ENCODE assay signal across 18 cellular contexts in the genomic region with DNA sequence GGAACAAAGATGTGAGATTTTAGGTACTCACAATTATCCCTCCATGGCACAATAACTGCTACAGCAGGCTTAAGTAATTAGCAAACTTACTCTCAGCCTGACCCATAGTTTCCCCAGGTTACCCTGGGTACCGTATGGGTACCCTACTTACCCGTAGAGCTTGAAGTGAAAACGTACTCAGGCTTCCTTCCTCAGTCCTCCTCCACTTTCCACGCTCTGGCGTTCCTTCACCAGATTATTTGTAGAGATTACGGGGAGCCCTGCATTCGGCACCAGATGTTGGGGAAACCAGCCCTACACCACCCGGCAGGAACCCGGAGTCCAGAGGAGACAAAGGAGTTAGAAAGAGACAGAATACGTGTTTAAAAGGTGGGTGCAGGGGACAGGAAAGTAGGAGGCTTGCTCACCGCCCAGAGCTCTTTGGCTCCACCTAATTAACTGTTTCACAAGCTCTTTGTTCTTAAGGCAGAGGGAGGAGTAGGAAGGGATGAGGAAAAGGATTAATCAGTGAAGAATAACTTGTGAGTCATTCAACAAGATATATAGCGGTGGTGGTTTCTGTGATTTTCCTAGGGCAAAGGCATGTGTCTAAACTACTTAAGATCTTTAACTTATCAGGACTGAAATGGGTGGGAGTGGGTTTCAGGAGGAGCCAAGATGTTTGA.
"Had no signal": no experiment of that assay in that cellular context is flagged by ENCODE, and none has a peak within 500 bp of the region (broad histone marks: within the 10 kb centered on the region; RNA-seq: fewer than 3 reads in every experiment).

No MANE protein-coding gene starts in this region.

- H3K9me3 Mint-ChIP-seq: activated T-cell treated with anti-CD3 and anti-CD28 coated beads, Interleukin-2, amount 50 U/mL, for 4 hours; naive thymus-derived CD8-positive, alpha-beta T cell had no signal

- H3K27me3 ChIP-seq: neutrophil, upper lobe of left lung had no signal

- H3K27ac ChIP-seq: neutrophil, upper lobe of left lung had no signal

- ATAC-seq: activated CD8-positive, alpha-beta memory T cell treated with anti-CD3 and anti-CD28 coated beads, Interleukin-2, amount 10 ng/mL, durations not matched to agents 7 days and 5 days; activated T-cell treated with anti-CD3 and anti-CD28 coated beads, Interleukin-2, amount 50 U/mL, for 4 hours; mucosa of descending colon; naive thymus-derived CD8-positive, alpha-beta T cell; right cardiac atrium had no signal

- H3K27ac Mint-ChIP-seq: activated CD8-positive, alpha-beta memory T cell treated with anti-CD3 and anti-CD28 coated beads, Interleukin-2, amount 10 ng/mL, durations not matched to agents 7 days and 5 days; activated naive CD8-positive, alpha-beta T cell; immature natural killer cell; naive thymus-derived CD8-positive, alpha-beta T cell had no signal

- DNase-seq: activated CD4-positive, alpha-beta T cell treated with anti-CD3 and anti-CD28 coated beads for 1 hour; activated CD4-positive, alpha-beta T cell treated with anti-CD3 and anti-CD28 coated beads, Interleukin-2, amount 50 U/mL, for 48 hours; activated CD8-positive, alpha-beta memory T cell treated with anti-CD3 and anti-CD28 coated beads, Interleukin-2, amount 10 ng/mL, durations not matched to agents 7 days and 5 days; activated gamma-delta T cell; activated T-cell treated with anti-CD3 and anti-CD28 coated beads, Interleukin-2, amount 50 U/mL, for 4 hours; immature natural killer cell; left cardiac atrium; mucosa of descending colon; naive thymus-derived CD8-positive, alpha-beta T cell; posterior cingulate gyrus; right cardiac atrium; stimulated activated CD4-positive, alpha-beta T cell treated with anti-CD3 and anti-CD28 coated beads, Interleukin-2, amount 100 ng/mL, for 24 hours; substantia nigra; T-helper 9 cell; upper lobe of left lung had no signal

- H3K4me3 Mint-ChIP-seq: activated CD8-positive, alpha-beta memory T cell treated with anti-CD3 and anti-CD28 coated beads, Interleukin-2, amount 10 ng/mL, durations not matched to agents 7 days and 5 days; activated naive CD8-positive, alpha-beta T cell; activated T-cell treated with anti-CD3 and anti-CD28 coated beads, Interleukin-2, amount 50 U/mL, for 4 hours; immature natural killer cell; naive thymus-derived CD8-positive, alpha-beta T cell had no signal

- H3K4me1 Mint-ChIP-seq: activated CD8-positive, alpha-beta memory T cell treated with anti-CD3 and anti-CD28 coated beads, Interleukin-2, amount 10 ng/mL, durations not matched to agents 7 days and 5 days; immature natural killer cell had no signal

- H3K4me1 ChIP-seq: upper lobe of left lung had no signal

- H3K9me3 ChIP-seq: mucosa of descending colon, neutrophil, upper lobe of left lung had no signal

- H3K36me3 Mint-ChIP-seq: activated CD8-positive, alpha-beta memory T cell treated with anti-CD3 and anti-CD28 coated beads, Interleukin-2, amount 10 ng/mL, durations not matched to agents 7 days and 5 days; activated naive CD8-positive, alpha-beta T cell; immature natural killer cell; naive thymus-derived CD8-positive, alpha-beta T cell had no signal

- H3K4me3 ChIP-seq: lung, mucosa of descending colon, upper lobe of left lung had no signal

- H3K27me3 Mint-ChIP-seq: activated CD8-positive, alpha-beta memory T cell treated with anti-CD3 and anti-CD28 coated beads, Interleukin-2, amount 10 ng/mL, durations not matched to agents 7 days and 5 days; activated naive CD8-positive, alpha-beta T cell had no signal

- H3K36me3 ChIP-seq: neutrophil, upper lobe of left lung had no signal
